ENCODE assay signal across 1 cellular context in the genomic region with DNA sequence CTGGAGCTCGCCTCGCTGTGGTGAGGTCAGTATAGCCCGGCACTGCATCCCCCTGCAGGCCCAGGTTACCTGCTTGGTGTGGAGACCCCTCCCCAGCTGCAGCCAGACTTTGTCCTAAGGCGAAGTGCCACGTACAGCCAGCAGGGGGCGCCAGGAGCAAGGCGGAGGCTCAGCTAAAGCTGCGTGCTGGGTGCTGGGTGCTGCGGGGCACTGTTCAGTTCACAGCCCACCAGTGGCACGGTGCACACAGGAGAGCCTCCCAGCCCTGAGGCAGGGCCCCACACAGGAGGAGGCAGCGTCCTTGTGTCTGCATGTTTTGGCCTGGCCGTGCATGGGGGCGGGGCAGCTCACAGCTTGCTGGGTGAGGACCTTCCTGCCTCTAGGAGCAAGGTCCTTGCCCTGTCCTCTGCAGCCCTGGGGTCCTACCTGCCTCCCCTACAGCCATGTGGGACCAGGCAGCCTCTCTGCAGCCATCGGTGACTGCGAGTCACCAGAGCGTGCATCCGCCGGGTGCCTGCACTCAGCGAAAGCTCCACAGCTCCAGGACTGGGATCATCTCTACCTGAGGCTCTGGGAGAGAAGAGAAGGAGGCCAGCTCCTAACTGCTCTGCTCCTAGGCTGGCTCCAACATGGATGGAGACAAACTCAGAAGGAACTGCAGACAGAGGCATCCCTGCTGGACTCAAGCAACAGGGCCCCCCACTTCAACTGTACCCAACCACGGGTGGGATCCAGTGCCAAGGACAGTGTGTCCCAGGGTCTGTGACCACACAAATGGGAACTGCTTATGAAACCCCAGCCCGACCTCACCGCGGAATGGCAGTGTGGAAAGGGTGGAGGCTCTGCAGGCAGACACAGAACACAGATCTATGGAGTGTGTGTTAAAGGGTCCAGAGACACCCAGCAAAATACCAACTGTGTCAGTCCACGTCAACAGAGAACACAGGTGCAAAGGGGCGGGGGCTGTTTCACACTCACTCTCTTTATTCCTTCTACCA.
TF ChIP-seq lines count a peak whose summit lies in the region.

No MANE protein-coding gene starts in this region.

TF ChIP-seq in HepG2, 621 proteins besides CTCF, POLR2A, EP300 and RAD21 (continued from another document and continues in another):
- TF ChIP-seq, protein P1, sequence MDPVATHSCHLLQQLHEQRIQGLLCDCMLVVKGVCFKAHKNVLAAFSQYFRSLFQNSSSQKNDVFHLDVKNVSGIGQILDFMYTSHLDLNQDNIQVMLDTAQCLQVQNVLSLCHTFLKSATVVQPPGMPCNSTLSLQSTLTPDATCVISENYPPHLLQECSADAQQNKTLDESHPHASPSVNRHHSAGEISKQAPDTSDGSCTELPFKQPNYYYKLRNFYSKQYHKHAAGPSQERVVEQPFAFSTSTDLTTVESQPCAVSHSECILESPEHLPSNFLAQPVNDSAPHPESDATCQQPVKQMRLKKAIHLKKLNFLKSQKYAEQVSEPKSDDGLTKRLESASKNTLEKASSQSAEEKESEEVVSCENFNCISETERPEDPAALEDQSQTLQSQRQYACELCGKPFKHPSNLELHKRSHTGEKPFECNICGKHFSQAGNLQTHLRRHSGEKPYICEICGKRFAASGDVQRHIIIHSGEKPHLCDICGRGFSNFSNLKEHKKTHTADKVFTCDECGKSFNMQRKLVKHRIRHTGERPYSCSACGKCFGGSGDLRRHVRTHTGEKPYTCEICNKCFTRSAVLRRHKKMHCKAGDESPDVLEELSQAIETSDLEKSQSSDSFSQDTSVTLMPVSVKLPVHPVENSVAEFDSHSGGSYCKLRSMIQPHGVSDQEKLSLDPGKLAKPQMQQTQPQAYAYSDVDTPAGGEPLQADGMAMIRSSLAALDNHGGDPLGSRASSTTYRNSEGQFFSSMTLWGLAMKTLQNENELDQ (CRISPR knock-in tag; IDR thresholded peaks at IDR 0.05; ENCODE audit: borderline replicate concordance), result no peak
- TF ChIP-seq, protein P2, sequence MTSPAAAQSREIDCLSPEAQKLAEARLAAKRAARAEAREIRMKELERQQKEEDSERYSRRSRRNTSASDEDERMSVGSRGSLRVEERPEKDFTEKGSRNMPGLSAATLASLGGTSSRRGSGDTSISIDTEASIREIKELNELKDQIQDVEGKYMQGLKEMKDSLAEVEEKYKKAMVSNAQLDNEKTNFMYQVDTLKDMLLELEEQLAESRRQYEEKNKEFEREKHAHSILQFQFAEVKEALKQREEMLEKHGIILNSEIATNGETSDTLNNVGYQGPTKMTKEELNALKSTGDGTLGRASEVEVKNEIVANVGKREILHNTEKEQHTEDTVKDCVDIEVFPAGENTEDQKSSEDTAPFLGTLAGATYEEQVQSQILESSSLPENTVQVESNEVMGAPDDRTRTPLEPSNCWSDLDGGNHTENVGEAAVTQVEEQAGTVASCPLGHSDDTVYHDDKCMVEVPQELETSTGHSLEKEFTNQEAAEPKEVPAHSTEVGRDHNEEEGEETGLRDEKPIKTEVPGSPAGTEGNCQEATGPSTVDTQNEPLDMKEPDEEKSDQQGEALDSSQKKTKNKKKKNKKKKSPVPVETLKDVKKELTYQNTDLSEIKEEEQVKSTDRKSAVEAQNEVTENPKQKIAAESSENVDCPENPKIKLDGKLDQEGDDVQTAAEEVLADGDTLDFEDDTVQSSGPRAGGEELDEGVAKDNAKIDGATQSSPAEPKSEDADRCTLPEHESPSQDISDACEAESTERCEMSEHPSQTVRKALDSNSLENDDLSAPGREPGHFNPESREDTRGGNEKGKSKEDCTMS (CRISPR knock-in tag; conservative IDR thresholded peaks at IDR 0.05), result no peak
- TF ChIP-seq, protein P3, sequence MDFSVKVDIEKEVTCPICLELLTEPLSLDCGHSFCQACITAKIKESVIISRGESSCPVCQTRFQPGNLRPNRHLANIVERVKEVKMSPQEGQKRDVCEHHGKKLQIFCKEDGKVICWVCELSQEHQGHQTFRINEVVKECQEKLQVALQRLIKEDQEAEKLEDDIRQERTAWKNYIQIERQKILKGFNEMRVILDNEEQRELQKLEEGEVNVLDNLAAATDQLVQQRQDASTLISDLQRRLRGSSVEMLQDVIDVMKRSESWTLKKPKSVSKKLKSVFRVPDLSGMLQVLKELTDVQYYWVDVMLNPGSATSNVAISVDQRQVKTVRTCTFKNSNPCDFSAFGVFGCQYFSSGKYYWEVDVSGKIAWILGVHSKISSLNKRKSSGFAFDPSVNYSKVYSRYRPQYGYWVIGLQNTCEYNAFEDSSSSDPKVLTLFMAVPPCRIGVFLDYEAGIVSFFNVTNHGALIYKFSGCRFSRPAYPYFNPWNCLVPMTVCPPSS (IDR thresholded peaks at IDR 0.05), result no peak
- TF ChIP-seq HMG20A (CRISPR knock-in tag; IDR thresholded peaks at IDR 0.05; ENCODE audit: borderline replicate concordance) (peak; percentile 12; the same call in 1 of the 2 replicates), ZNF773 (CRISPR knock-in tag; IDR thresholded peaks at IDR 0.05; ENCODE audit: borderline replicate concordance) (no peak), ZNF891 (CRISPR knock-in tag; IDR thresholded peaks at IDR 0.05) (peak; percentile 95), ZNF430 (CRISPR knock-in tag; IDR thresholded peaks at IDR 0.05) (peak; percentile 89; the same call in 1 of the 2 replicates), RARA (CRISPR knock-in tag; IDR thresholded peaks at IDR 0.05) (peak; percentile 85), ZBTB43 (CRISPR knock-in tag; conservative IDR thresholded peaks at IDR 0.05) (0 out of 2 replicates have a peak, but pooled peaks have one; percentile 46), ZNF335 (CRISPR knock-in tag; IDR thresholded peaks at IDR 0.05) (no peak), ZNF367 (CRISPR knock-in tag; IDR thresholded peaks at IDR 0.05; ENCODE audit: borderline replicate concordance) (no peak), HCFC1 (IDR thresholded peaks at IDR 0.05; ENCODE audit: low read depth, low read length) (no peak), GATAD2A (CRISPR knock-in tag; IDR thresholded peaks at IDR 0.05) (peak; percentile 97), TAF15 (IDR thresholded peaks at IDR 0.05; ENCODE audit: low read depth, low read length, poor library complexity, severe bottlenecking) (peak; percentile 66), GTF3A (CRISPR knock-in tag; conservative IDR thresholded peaks at IDR 0.05) (no peak), REL (CRISPR knock-in tag; conservative IDR thresholded peaks at IDR 0.05) (no peak), ZNF280B (CRISPR knock-in tag; IDR thresholded peaks at IDR 0.05; ENCODE audit: borderline replicate concordance) (peak; percentile 90; the same call in 1 of the 2 replicates), ZBTB34 (CRISPR knock-in tag; IDR thresholded peaks at IDR 0.05) (peak; percentile 91; the same call in 1 of the 2 replicates), SOX13 (IDR thresholded peaks at IDR 0.05) (0 out of 2 replicates have a peak, but pooled peaks have one; percentile 24), SOX13 (CRISPR knock-in tag; conservative IDR thresholded peaks at IDR 0.05 in 1 of 2, IDR thresholded peaks at IDR 0.05 in 1 of 2) (peak in 1 of 2 experiments; percentile 90; a peak in 2 of 4 replicates), POLR2G (IDR thresholded peaks at IDR 0.05; ENCODE audit: low read depth, low read length) (no peak), ZNF33A (CRISPR knock-in tag; IDR thresholded peaks at IDR 0.05; ENCODE audit: borderline replicate concordance) (no peak), CHD2 (IDR thresholded peaks at IDR 0.05; ENCODE audit: low read depth, low read length) (no peak), KLF16 (CRISPR knock-in tag; IDR thresholded peaks at IDR 0.05) (peak in 1 of 2 experiments; percentile 46; a peak in 1 of 4 replicates), ZBTB20 (CRISPR knock-in tag; IDR thresholded peaks at IDR 0.05; ENCODE audit: borderline replicate concordance, low read depth) (peak; percentile 91; the same call in 1 of the 2 replicates), CREB1 (IDR thresholded peaks at IDR 0.05) (no peak), CREB1 (CRISPR knock-in tag; IDR thresholded peaks at IDR 0.05) (no peak), ZNF496 (CRISPR knock-in tag; IDR thresholded peaks at IDR 0.05; ENCODE audit: insufficient replicate concordance) (no peak), TP53 (CRISPR knock-in tag; conservative IDR thresholded peaks at IDR 0.05) (peak; percentile 16; the same call in 1 of the 2 replicates), KMT2B (CRISPR knock-in tag; IDR thresholded peaks at IDR 0.05) (peak; percentile 45; the same call in 1 of the 2 replicates), MIER3 (CRISPR knock-in tag; IDR thresholded peaks at IDR 0.05; ENCODE audit: borderline replicate concordance) (peak; percentile 87; the same call in 1 of the 2 replicates), ZNF484 (CRISPR knock-in tag; IDR thresholded peaks at IDR 0.05; ENCODE audit: borderline replicate concordance, low read depth) (no peak), MAFK (conservative IDR thresholded peaks at IDR 0.05 in 1 of 2, IDR thresholded peaks at IDR 0.05 in 1 of 2; ENCODE audit: low read length in 2 of 2) (no peak), ZNF713 (CRISPR knock-in tag; IDR thresholded peaks at IDR 0.05) (peak; percentile 95; the same call in 1 of the 2 replicates), JARID2 (CRISPR knock-in tag; IDR thresholded peaks at IDR 0.05; ENCODE audit: insufficient replicate concordance) (peak; percentile 54)
- TF ChIP-seq, protein P4, sequence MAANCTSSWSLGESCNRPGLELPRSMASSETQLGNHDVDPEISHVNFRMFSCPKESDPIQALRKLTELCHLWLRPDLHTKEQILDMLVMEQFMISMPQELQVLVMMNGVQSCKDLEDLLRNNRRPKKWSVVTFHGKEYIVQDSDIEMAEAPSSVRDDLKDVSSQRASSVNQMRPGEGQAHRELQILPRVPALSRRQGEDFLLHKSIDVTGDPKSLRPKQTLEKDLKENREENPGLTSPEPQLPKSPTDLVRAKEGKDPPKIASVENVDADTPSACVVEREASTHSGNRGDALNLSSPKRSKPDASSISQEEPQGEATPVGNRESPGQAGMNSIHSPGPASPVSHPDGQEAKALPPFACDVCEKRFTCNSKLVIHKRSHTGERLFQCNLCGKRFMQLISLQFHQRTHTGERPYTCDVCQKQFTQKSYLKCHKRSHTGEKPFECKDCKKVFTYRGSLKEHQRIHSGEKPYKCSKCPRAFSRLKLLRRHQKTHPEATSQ (CRISPR knock-in tag; IDR thresholded peaks at IDR 0.05; ENCODE audit: borderline replicate concordance), result no peak
- TF ChIP-seq, protein P5, sequence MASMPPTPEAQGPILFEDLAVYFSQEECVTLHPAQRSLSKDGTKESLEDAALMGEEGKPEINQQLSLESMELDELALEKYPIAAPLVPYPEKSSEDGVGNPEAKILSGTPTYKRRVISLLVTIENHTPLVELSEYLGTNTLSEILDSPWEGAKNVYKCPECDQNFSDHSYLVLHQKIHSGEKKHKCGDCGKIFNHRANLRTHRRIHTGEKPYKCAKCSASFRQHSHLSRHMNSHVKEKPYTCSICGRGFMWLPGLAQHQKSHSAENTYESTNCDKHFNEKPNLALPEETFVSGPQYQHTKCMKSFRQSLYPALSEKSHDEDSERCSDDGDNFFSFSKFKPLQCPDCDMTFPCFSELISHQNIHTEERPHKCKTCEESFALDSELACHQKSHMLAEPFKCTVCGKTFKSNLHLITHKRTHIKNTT (CRISPR knock-in tag; IDR thresholded peaks at IDR 0.05), result no peak
- TF ChIP-seq, protein P6, sequence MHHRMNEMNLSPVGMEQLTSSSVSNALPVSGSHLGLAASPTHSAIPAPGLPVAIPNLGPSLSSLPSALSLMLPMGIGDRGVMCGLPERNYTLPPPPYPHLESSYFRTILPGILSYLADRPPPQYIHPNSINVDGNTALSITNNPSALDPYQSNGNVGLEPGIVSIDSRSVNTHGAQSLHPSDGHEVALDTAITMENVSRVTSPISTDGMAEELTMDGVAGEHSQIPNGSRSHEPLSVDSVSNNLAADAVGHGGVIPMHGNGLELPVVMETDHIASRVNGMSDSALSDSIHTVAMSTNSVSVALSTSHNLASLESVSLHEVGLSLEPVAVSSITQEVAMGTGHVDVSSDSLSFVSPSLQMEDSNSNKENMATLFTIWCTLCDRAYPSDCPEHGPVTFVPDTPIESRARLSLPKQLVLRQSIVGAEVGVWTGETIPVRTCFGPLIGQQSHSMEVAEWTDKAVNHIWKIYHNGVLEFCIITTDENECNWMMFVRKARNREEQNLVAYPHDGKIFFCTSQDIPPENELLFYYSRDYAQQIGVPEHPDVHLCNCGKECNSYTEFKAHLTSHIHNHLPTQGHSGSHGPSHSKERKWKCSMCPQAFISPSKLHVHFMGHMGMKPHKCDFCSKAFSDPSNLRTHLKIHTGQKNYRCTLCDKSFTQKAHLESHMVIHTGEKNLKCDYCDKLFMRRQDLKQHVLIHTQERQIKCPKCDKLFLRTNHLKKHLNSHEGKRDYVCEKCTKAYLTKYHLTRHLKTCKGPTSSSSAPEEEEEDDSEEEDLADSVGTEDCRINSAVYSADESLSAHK (CRISPR knock-in tag; IDR thresholded peaks at IDR 0.05; ENCODE audit: borderline replicate concordance), result no peak
- TF ChIP-seq, protein P7, sequence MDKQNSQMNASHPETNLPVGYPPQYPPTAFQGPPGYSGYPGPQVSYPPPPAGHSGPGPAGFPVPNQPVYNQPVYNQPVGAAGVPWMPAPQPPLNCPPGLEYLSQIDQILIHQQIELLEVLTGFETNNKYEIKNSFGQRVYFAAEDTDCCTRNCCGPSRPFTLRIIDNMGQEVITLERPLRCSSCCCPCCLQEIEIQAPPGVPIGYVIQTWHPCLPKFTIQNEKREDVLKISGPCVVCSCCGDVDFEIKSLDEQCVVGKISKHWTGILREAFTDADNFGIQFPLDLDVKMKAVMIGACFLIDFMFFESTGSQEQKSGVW (CRISPR knock-in tag; IDR thresholded peaks at IDR 0.05; ENCODE audit: borderline replicate concordance), result no peak
